Comparison of ENCODE assay signal across 11 cellular contexts in the genomic region with DNA sequence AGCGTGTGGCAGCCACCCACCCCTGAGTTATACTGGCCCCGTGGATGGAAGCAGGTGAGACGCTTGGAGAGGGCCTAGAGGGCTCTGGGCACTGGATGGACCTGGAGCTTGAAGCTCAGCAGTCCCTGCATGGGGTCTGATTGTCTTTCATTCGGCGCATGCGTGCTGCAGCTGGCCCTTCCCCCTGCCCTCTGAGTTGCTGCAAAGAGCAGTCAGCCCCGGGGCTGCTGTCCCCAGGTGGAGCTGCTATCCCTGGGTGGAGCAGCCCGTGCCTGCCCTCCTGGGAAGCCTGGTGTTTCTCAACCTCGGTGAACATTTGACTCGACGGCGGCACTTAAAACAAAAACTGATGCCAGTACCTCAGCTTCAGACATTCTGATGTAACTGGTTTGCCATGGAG. TPM values are rescaled to one million over a fixed set of nuclear protein-coding genes. Genes with fewer than 3 reads are reported as not detected.
A peak's percentile ranks its signal among the peaks of the same experiment; 100 is the strongest.
DNase-seq lines count a peak whose midpoint lies in the region; ATAC-seq and TF ChIP-seq lines count a peak whose summit lies in the region.
"Had no signal": no experiment of that assay in that cellular context is flagged by ENCODE, and none has a peak within 500 bp of the region (broad histone marks: within the 10 kb centered on the region; RNA-seq: fewer than 3 reads in every experiment).

No MANE protein-coding gene starts in this region.

- peaks cover 24% of the 10 kb centered on the region for H3K4me1 Mint-ChIP-seq in mesothelial cell of epicardium
- H3K4me1 Mint-ChIP-seq in CD14-positive monocyte: no peaks in the 10 kb centered on the region

- TF ChIP-seq CTCF in DND-41 (IDR thresholded peaks at IDR 0.05; ENCODE audit: borderline replicate concordance, extremely low read depth, low read length, poor library complexity, severe bottlenecking) (no peak), mesothelial cell of epicardium (IDR thresholded peaks at IDR 0.05; ENCODE audit: unreplicated experiment) (no peak), CD14-positive monocyte (IDR thresholded peaks at IDR 0.05) (no peak)

- H3K9ac ChIP-seq in DND-41 (ENCODE audit: low read depth, low read length): no peak overlapping the region

- H3K27me3 ChIP-seq in DND-41 (ENCODE audit: insufficient read depth, low read length, poor library complexity) (no peaks in the 10 kb centered on the region), esophagus (ENCODE audit: control insufficient read depth in 1 of 2, insufficient read depth in 2 of 2, low read length in 2 of 2) (no peaks in the 10 kb centered on the region)

- H3K36me3 Mint-ChIP-seq in mesothelial cell of epicardium: peaks cover 11% of the 10 kb centered on the region
- H3K36me3 Mint-ChIP-seq in CD14-positive monocyte: no peaks in the 10 kb centered on the region

- 32 to 35% methylated on average over 12 of the region's 12 CpGs for whole genome bisulfite sequencing in esophagus, 2 donors

- H3K4me3 Mint-ChIP-seq in mesothelial cell of epicardium: no peak overlapping the region
- H3K4me3 Mint-ChIP-seq in CD14-positive monocyte: no peak overlapping the region
- H3K4me3 Mint-ChIP-seq: activated CD8-positive, alpha-beta T cell treated with anti-CD3 and anti-CD28 coated beads, Interleukin-2, amount 10 ng/mL, durations not matched to agents 7 days and 5 days had no signal

- DNase-seq in DND-41 (peak; percentile 22), NCI-H345 treated with DMSO at 0.1 percent for 48 hours (lab: John Stamatoyannopoulos, UW; ENCODE audit: unreplicated experiment) (peak; percentile 81), mesothelial cell of epicardium (ENCODE audit: low spot score in 2 of 2, unreplicated experiment in 2 of 2) (peak in 1 of 2 experiments; percentile 52), CD14-positive monocyte (ENCODE audit: low spot score) (no peak), dermis blood vessel endothelial cell (no peak), NCI-H446 treated with DMSO at 0.1 percent for 48 hours (lab: John Stamatoyannopoulos, UW) (no peak)
- DNase-seq: activated CD8-positive, alpha-beta T cell treated with anti-CD3 and anti-CD28 coated beads, Interleukin-2, amount 10 ng/mL, durations not matched to agents 7 days and 5 days; lower lobe of right lung; NCI-H1694 had no signal

- H3K4me3 ChIP-seq in DND-41 (ENCODE audit: low read depth in 1 of 2, low read length in 2 of 2) (no peak overlapping the region), esophagus (ENCODE audit: low read depth in 1 of 2, low read length in 2 of 2) (no peak overlapping the region)
- H3K4me3 ChIP-seq: lower lobe of right lung had no signal

- peaks cover 16% of the 10 kb centered on the region for H3K79me2 ChIP-seq in DND-41 (ENCODE audit: insufficient read depth, low read length)

- intact Hi-C loops in CD14-positive monocyte (cut with micrococcal nuclease): loop anchor here (1.0 to 10.0 kb wide), 4 partner anchors 146 to 633 kb away; no protein-coding TSS in a partner anchor

- H3K9me3 Mint-ChIP-seq in mesothelial cell of epicardium (no peaks in the 10 kb centered on the region), CD14-positive monocyte (no peaks in the 10 kb centered on the region)

- H2AFZ ChIP-seq in DND-41 (ENCODE audit: low read depth, low read length): no peak overlapping the region

- H3K27me3 Mint-ChIP-seq in mesothelial cell of epicardium (ENCODE audit: low read depth) (no peaks in the 10 kb centered on the region), CD14-positive monocyte (ENCODE audit: low read depth in 3 of 3) (peaks cover 6 to 7% (median 7%) of the 10 kb centered on the region in 3 donors)

- H3K9me3 ChIP-seq in DND-41 (ENCODE audit: insufficient read depth, low read length, severe bottlenecking): no peaks in the 10 kb centered on the region
- no peaks in the 10 kb centered on the region for H3K9me3 ChIP-seq in esophagus (ENCODE audit: control insufficient read depth in 2 of 2, insufficient read depth in 1 of 2, low read depth in 1 of 2, low read length in 1 of 2)
- H3K9me3 ChIP-seq: lower lobe of right lung had no signal

- no peak overlapping the region for H3K4me2 ChIP-seq in DND-41 (ENCODE audit: insufficient read depth, low read length)

- peak; percentile 5; the same call in 2 of the 3 replicates for ATAC-seq in DND-41 (ENCODE audit: insufficient read depth, low read depth)
- ATAC-seq in GM19395 (IDR thresholded peaks at IDR 0.05; ENCODE audit: unreplicated experiment): no peak

- H4K20me1 ChIP-seq in DND-41 (ENCODE audit: insufficient read depth, low read length): peaks cover 53% of the 10 kb centered on the region

- H3K27ac ChIP-seq in DND-41 (ENCODE audit: low read length): peak overlapping the region; percentile 11; the same call in 1 of the 2 replicates
- H3K27ac ChIP-seq in esophagus (ENCODE audit: low read depth in 2 of 2, low read length in 1 of 2): peak overlapping the region; percentile 25 to 56
- H3K27ac ChIP-seq: lower lobe of right lung had no signal

- H3K27ac Mint-ChIP-seq in mesothelial cell of epicardium: peak overlapping the region; percentile 68
- H3K27ac Mint-ChIP-seq in CD14-positive monocyte: no peak overlapping the region
- H3K27ac Mint-ChIP-seq: activated CD8-positive, alpha-beta T cell treated with anti-CD3 and anti-CD28 coated beads, Interleukin-2, amount 10 ng/mL, durations not matched to agents 7 days and 5 days had no signal

- H3K36me3 ChIP-seq in DND-41 (ENCODE audit: insufficient read depth, low read length): peaks cover 56% of the 10 kb centered on the region
- H3K36me3 ChIP-seq in esophagus (ENCODE audit: control insufficient read depth in 2 of 2, insufficient read depth in 2 of 2, low read length in 1 of 2): peaks cover 0 to 7% of the 10 kb centered on the region in 2 donors
- H3K36me3 ChIP-seq: lower lobe of right lung had no signal

- H3K4me1 ChIP-seq in DND-41 (ENCODE audit: insufficient read depth, low read length) (no peaks in the 10 kb centered on the region), esophagus (ENCODE audit: control insufficient read depth in 2 of 2, insufficient read depth in 2 of 2, low read length in 1 of 2) (peaks cover 5 to 13% of the 10 kb centered on the region in 2 donors)

RNA-seq across cellular contexts. Expression of gene IGFBP5, which starts 29.6 kb away (rescaled TPM):
- polyA plus RNA-seq in esophagus: 10 to 100 TPM; 29.4 to 46.5 TPM
- 415 to 456 TPM (median 447 TPM) in 3 replicates for total RNA-seq in mesothelial cell of epicardium
- polyA plus RNA-seq in CD14-positive monocyte: not detected
- total RNA-seq in dermis blood vessel endothelial cell: 0.65 and 6.1 TPM in 2 replicates

RNA-seq across cellular contexts. Expression of gene IGFBP2, which starts 32.5 kb away (rescaled TPM):
- polyA plus RNA-seq in esophagus (100 to 1,000 TPM in 1 of 2 donors, 10 to 100 TPM in 1; 93.6 to 138 TPM), CD14-positive monocyte (not detected)
- total RNA-seq in mesothelial cell of epicardium (376 to 409 TPM (median 381 TPM) in 3 replicates), dermis blood vessel endothelial cell (159 and 263 TPM in 2 replicates)

Comparison
In these comparisons a context has a peak if more than half of its experiments do, and no peak if none do; other contexts are left out.
1. DNase-seq: peak in DND-41 (single experiment) and NCI-H345 treated with DMSO at 0.1 percent for 48 hours (single experiment); none in CD14-positive monocyte (single experiment), dermis blood vessel endothelial cell (single experiment) and NCI-H446 treated with DMSO at 0.1 percent for 48 hours (single experiment).
2. RNA of gene IGFBP5, which starts 29.6 kb away (total RNA-seq): 415 to 456 TPM in mesothelial cell of epicardium; 0.65 to 6.1 TPM in dermis blood vessel endothelial cell; every median in the first group is over 10 times any median in the second.